ENCODE assay signal across 14 cellular contexts in genomic region chr2:174465327-174465726, GRCh38. TPM values are rescaled to one million over a fixed set of nuclear protein-coding genes. Genes with fewer than 3 reads are reported as not detected.
DNase-seq lines count a peak whose midpoint lies in the region; ATAC-seq, FAIRE-seq and TF ChIP-seq lines count a peak whose summit lies in the region.
"Had no signal": no experiment of that assay in that cellular context is flagged by ENCODE, and none has a peak within 500 bp of the region (broad histone marks: within the 10 kb centered on the region; RNA-seq: fewer than 3 reads in every experiment).

No MANE protein-coding gene starts in this region.

- no peaks in the 10 kb centered on the region for H4K20me1 ChIP-seq in PC-3 (ENCODE audit: low read length)

- no peak overlapping the region for H2AFZ ChIP-seq in PC-3 (ENCODE audit: low read length)

- CTCF ChIA-PET in PC-3 (lab: Charles Lee), result interaction anchor here (0.6 kb wide), 1 partner anchor 233 kb away, joined by 3 read pairs; no protein-coding TSS in a partner anchor
- CTCF ChIA-PET in activated CD4-positive, alpha-beta T cell treated with anti-CD3 and anti-CD28 coated beads, Interleukin-2, amount 10 ng/mL, durations not matched to agents 7 days and 5 days (lab: Charles Lee), result interaction anchor here (0.8 to 1.2 kb wide), 4 partner anchors 19 to 182 kb away, joined by 3 read pairs; no protein-coding TSS in a partner anchor

- no peak for ATAC-seq in PC-3

- H3K9ac ChIP-seq in PC-3 (ENCODE audit: low read length), result no peak overlapping the region

- H3K9me3 Mint-ChIP-seq in activated CD4-positive, alpha-beta T cell treated with anti-CD3 and anti-CD28 coated beads, Interleukin-2, amount 10 ng/mL, durations not matched to agents 7 days and 5 days, result no peaks in the 10 kb centered on the region

- BruUV-seq in PC-3 (replicated peaks; lab: Mats Ljungman, UMichigan), result no TSS peak

- no peak overlapping the region for H3K4me2 ChIP-seq in PC-3 (ENCODE audit: low read length)

- no peak overlapping the region for H3K27ac Mint-ChIP-seq in activated CD4-positive, alpha-beta T cell treated with anti-CD3 and anti-CD28 coated beads, Interleukin-2, amount 10 ng/mL, durations not matched to agents 7 days and 5 days

- peaks cover 32% of the 10 kb centered on the region for H3K36me3 Mint-ChIP-seq in activated CD4-positive, alpha-beta T cell treated with anti-CD3 and anti-CD28 coated beads, Interleukin-2, amount 10 ng/mL, durations not matched to agents 7 days and 5 days (ENCODE audit: low read depth)

- no peaks in the 10 kb centered on the region for H3K36me3 ChIP-seq in cardiac muscle cell
- no peaks in the 10 kb centered on the region for H3K36me3 ChIP-seq in PC-3 (ENCODE audit: low read depth, low read length)
- H3K36me3 ChIP-seq: breast epithelium had no signal

- FAIRE-seq in urothelium cell line (lab: Jason Lieb, UNC), result no peak
- FAIRE-seq: GM18507 had no signal

- H3K4me1 ChIP-seq in cardiac muscle cell (ENCODE audit: low read depth) (no peaks in the 10 kb centered on the region), PC-3 (ENCODE audit: insufficient read depth, low read length) (no peaks in the 10 kb centered on the region)
- H3K4me1 ChIP-seq: breast epithelium had no signal

- H3K4me3 ChIP-seq in cardiac muscle cell (no peak overlapping the region), PC-3 (ENCODE audit: low read length) (no peak overlapping the region), fibroblast of villous mesenchyme (ENCODE audit: low read depth, low read length) (no peak overlapping the region)
- H3K4me3 ChIP-seq: breast epithelium had no signal

- TF ChIP-seq CTCF in cardiac muscle cell (IDR thresholded peaks at IDR 0.05; ENCODE audit: low read depth, low read length) (no peak), PC-3 (conservative IDR thresholded peaks at IDR 0.05; ENCODE audit: low read depth, low read length) (peak; percentile 13; the same call in 1 of the 2 replicates), fibroblast of villous mesenchyme (IDR thresholded peaks at IDR 0.05; ENCODE audit: insufficient read depth, low read depth, low read length) (peak; percentile 16), GM13977 (IDR thresholded peaks at IDR 0.05; ENCODE audit: extremely low read depth, insufficient read depth, missing control alignments) (no peak)

- H3K4me3 Mint-ChIP-seq in activated CD4-positive, alpha-beta T cell treated with anti-CD3 and anti-CD28 coated beads, Interleukin-2, amount 10 ng/mL, durations not matched to agents 7 days and 5 days, result no peak overlapping the region

- no peaks in the 10 kb centered on the region for H3K27me3 Mint-ChIP-seq in activated CD4-positive, alpha-beta T cell treated with anti-CD3 and anti-CD28 coated beads, Interleukin-2, amount 10 ng/mL, durations not matched to agents 7 days and 5 days

- H3K79me2 ChIP-seq in PC-3 (ENCODE audit: low read length), result no peaks in the 10 kb centered on the region

- intact Hi-C loops in cardiac septum (cut with DNase I), result loop anchor here (2.0 to 5.0 kb wide), 2 partner anchors 57 to 137 kb away; no protein-coding TSS in a partner anchor
- intact Hi-C loops in PC-3 (cut with micrococcal nuclease), result no loop called here

- POLR2A ChIA-PET in PC-3 (lab: Charles Lee; ENCODE audit: unreplicated experiment), result no interaction called here
- POLR2A ChIA-PET in activated CD4-positive, alpha-beta T cell treated with anti-CD3 and anti-CD28 coated beads, Interleukin-2, amount 10 ng/mL, durations not matched to agents 7 days and 5 days (lab: Charles Lee), result no interaction called here

- no peaks in the 10 kb centered on the region for H3K9me2 ChIP-seq in PC-3 (replicated peaks; ENCODE audit: low read length)

- in situ Hi-C loops in GM13977 (cut with MboI; ENCODE audit: low pct_unique_long_range_greater_than_20kb, low sequenced_read_pairs, unreplicated experiment), result loop anchor here (10.0 kb wide), 2 partner anchors 59 to 229 kb away; no protein-coding TSS in a partner anchor

- H3K4me1 Mint-ChIP-seq in activated CD4-positive, alpha-beta T cell treated with anti-CD3 and anti-CD28 coated beads, Interleukin-2, amount 10 ng/mL, durations not matched to agents 7 days and 5 days, result peaks cover 2% of the 10 kb centered on the region

- DNase-seq in cardiac muscle cell (ENCODE audit: low read depth in 1 of 2, low spot score in 1 of 2) (peak; percentile 11 to 13), cardiac septum (ENCODE audit: low spot score) (no peak), PC-3 (no peak), fibroblast of villous mesenchyme (ENCODE audit: low read depth) (peak; percentile 24), urothelium cell line (ENCODE audit: low spot score) (peak; percentile 18), GM13977 (ENCODE audit: low spot score) (no peak), HPDE6-E6E7 (ENCODE audit: extremely low spot score) (no peak)
- DNase-seq in activated CD4-positive, alpha-beta T cell treated with anti-CD3 and anti-CD28 coated beads, Interleukin-2, amount 10 ng/mL, durations not matched to agents 7 days and 5 days, result no peak
- DNase-seq: AML-193; GF-D8; NCI-H2081 treated with DMSO at 0.1 percent for 48 hours; stimulated activated CD4-positive, alpha-beta T cell treated with anti-CD3 and anti-CD28 coated beads, Interleukin-2, amount 100 ng/mL, for 24 hours had no signal

- H3K27ac ChIP-seq in cardiac muscle cell (no peak overlapping the region), PC-3 (ENCODE audit: low read length) (no peak overlapping the region)
- H3K27ac ChIP-seq: breast epithelium had no signal

- H3K9me3 ChIP-seq in cardiac muscle cell (ENCODE audit: low read depth), result no peaks in the 10 kb centered on the region
- no peaks in the 10 kb centered on the region for H3K9me3 ChIP-seq in PC-3 (ENCODE audit: low read length)
- H3K9me3 ChIP-seq: breast epithelium had no signal

- H3F3A ChIP-seq in PC-3 (ENCODE audit: low read length, unreplicated experiment), result no peaks in the 10 kb centered on the region

- H3K27me3 ChIP-seq in cardiac muscle cell, result no peaks in the 10 kb centered on the region
- H3K27me3 ChIP-seq in PC-3 (ENCODE audit: low read length), result no peaks in the 10 kb centered on the region
- H3K27me3 ChIP-seq: breast epithelium had no signal

RNA-seq across cellular contexts. Expression of gene GPR155, which starts 21.5 kb away (rescaled TPM):
- total RNA-seq in cardiac muscle cell (2.7 and 4.0 TPM in 2 replicates), cardiac septum (10.9 TPM), PC-3 (2014; rRNA removed) (0.69 and 1.3 TPM in 2 replicates), fibroblast of villous mesenchyme (2.3 and 3.9 TPM in 2 replicates)
- polyA plus RNA-seq in cardiac muscle cell, result 7.9 and 8.5 TPM in 2 replicates
- 10 to 100 TPM; 33.3 to 38.1 TPM for total RNA-seq in activated CD4-positive, alpha-beta T cell treated with anti-CD3 and anti-CD28 coated beads, Interleukin-2, amount 10 ng/mL, durations not matched to agents 7 days and 5 days

Comparison
In these comparisons a context has a peak if more than half of its experiments do, and no peak if none do; other contexts are left out.
1. DNase-seq: peak in cardiac muscle cell (2 of 2), fibroblast of villous mesenchyme (single experiment) and urothelium cell line (single experiment); none in cardiac septum (single experiment), PC-3 (single experiment), activated CD4-positive, alpha-beta T cell treated with anti-CD3 and anti-CD28 coated beads, Interleukin-2, amount 10 ng/mL, durations not matched to agents 7 days and 5 days (single experiment), GM13977 (single experiment) and HPDE6-E6E7 (single experiment).
2. CTCF ChIP-seq: peak in PC-3 (single experiment) and fibroblast of villous mesenchyme (single experiment); none in cardiac muscle cell (single experiment) and GM13977 (single experiment).